11 cellular contexts compared by ENCODE assay signal in the genomic region with DNA sequence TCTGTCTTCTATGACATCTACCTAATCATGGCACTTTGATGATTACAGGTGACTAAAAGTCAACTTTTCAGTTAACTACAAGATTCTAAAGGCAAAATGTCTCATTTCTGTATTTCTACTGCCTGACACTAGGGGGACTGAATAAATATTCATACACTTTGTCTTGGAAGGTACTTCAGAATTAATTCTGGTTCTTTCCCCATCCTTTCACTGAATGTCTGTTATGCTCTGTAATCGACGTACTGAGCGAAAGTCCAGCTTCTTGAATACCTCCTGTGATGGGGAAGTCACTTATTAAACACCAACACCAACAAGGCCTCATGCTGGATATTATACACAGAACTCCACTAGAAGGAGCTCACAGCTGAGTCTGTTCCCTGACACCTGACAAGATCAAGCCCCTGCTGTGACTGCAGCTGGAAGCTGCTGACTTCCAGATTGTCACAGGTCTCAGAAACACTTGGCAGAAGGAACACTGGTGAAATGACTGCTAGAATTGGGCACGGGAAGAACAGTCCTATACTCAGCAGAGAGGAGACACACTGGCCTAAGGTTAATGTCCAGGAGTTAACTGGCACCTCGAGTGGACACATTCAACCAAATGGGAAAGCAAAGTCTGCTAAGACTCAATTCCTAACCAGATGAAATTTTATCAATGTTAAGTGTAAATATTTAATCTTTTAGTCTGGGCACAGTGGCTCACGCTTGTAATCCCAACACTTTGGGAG. TPM values are rescaled to one million over a fixed set of nuclear protein-coding genes. Genes with fewer than 3 reads are reported as not detected.
DNase-seq lines count a peak whose midpoint lies in the region; ATAC-seq and TF ChIP-seq lines count a peak whose summit lies in the region.
"Had no signal": no experiment of that assay in that cellular context is flagged by ENCODE, and none has a peak within 500 bp of the region (broad histone marks: within the 10 kb centered on the region; RNA-seq: fewer than 3 reads in every experiment).

No MANE protein-coding gene starts in this region.

- peaks cover 18% of the 10 kb centered on the region for H3K36me3 Mint-ChIP-seq in MCF 10A (ENCODE audit: insufficient read depth, unreplicated experiment)
- peaks cover 38% of the 10 kb centered on the region for H3K36me3 Mint-ChIP-seq in T-helper 2 cell treated with Interferon-gamma antibody and Interleukin-4, amounts not matched to agents 5 μg/mL and 100 μg/mL, for 36 hours (ENCODE audit: low read depth)

- H3K4me1 ChIP-seq in breast epithelium = no peaks in the 10 kb centered on the region
- no peaks in the 10 kb centered on the region for H3K4me1 ChIP-seq in testis

- POLR2A ChIA-PET in MCF 10A (lab: Yijun Ruan, JAX) = interaction anchor here (1.7 kb wide), 1 partner anchor 18 kb away, joined by 6 read pairs; no protein-coding TSS in a partner anchor
- POLR2A ChIA-PET in RWPE1 (lab: Yijun Ruan, JAX; ENCODE audit: low non-redundant PET) = no interaction called here

- CTCF ChIA-PET in MCF 10A (lab: Yijun Ruan, JAX) (interaction anchor here (0.6 to 2.7 kb wide), 16 partner anchors 11 to 1144 kb away, joined by 3 to 9 read pairs (median 3); no protein-coding TSS in a partner anchor), RWPE1 (lab: Yijun Ruan, JAX) (interaction anchor here (0.8 kb wide), 1 partner anchor 107 kb away, joined by 3 read pairs; no protein-coding TSS in a partner anchor)

- DNase-seq in MCF 10A (ENCODE audit: unreplicated experiment) (no peak), breast epithelium (ENCODE audit: low spot score in 2 of 2) (no peak), RWPE1 (ENCODE audit: low spot score) (peak; percentile 10), foreskin fibroblast (no peak), testis (no peak), EL (no peak)
- DNase-seq in T-helper 2 cell treated with Interferon-gamma antibody and Interleukin-4, amounts not matched to agents 5 μg/mL and 100 μg/mL, for 36 hours (ENCODE audit: low spot score) = no peak
- DNase-seq: dermis blood vessel endothelial cell; NK-92 treated with Interleukin-12 subunit alpha and Interleukin-12 subunit beta, amount 100 ng/mL, for 24 hours had no signal

- no peaks in the 10 kb centered on the region for H3K27me3 Mint-ChIP-seq in MCF 10A (ENCODE audit: insufficient read depth, unreplicated experiment)
- H3K27me3 Mint-ChIP-seq in T-helper 2 cell treated with Interferon-gamma antibody and Interleukin-4, amounts not matched to agents 5 μg/mL and 100 μg/mL, for 36 hours (ENCODE audit: low read depth) = no peaks in the 10 kb centered on the region
- H3K27me3 Mint-ChIP-seq: CD4-positive, CD25-positive, alpha-beta regulatory T cell had no signal

- H3K4me3 ChIP-seq in breast epithelium (no peak overlapping the region), foreskin fibroblast (ENCODE audit: low read depth in 1 of 2, low read length in 2 of 2) (no peak overlapping the region), testis (no peak overlapping the region)

- no peaks in the 10 kb centered on the region for H3K36me3 ChIP-seq in breast epithelium
- no peaks in the 10 kb centered on the region for H3K36me3 ChIP-seq in testis (ENCODE audit: low read depth, missing control alignments)

- BruUV-seq in MCF 10A (replicated peaks; lab: Mats Ljungman, UMichigan) = no TSS peak

- intact Hi-C loops in MCF 10A (cut with micrococcal nuclease) = no loop called here
- intact Hi-C loops in breast epithelium (cut with DNase I; ENCODE audit: low total_unique reads) = no loop called here
- intact Hi-C loops in testis (cut with DNase I; ENCODE audit: low total_unique reads) = no loop called here

- H3K27ac ChIP-seq in breast epithelium (no peak overlapping the region), RWPE1 (no peak overlapping the region), testis (no peak overlapping the region)

- TF ChIP-seq POLR2A in breast epithelium (IDR thresholded peaks at IDR 0.05) (no peak), testis (IDR thresholded peaks at IDR 0.05) (no peak)

- H3K9me3 ChIP-seq in breast epithelium (no peaks in the 10 kb centered on the region), testis (no peaks in the 10 kb centered on the region)

- ATAC-seq in GM21723 (IDR thresholded peaks at IDR 0.05; ENCODE audit: unreplicated experiment) = no peak

- H3K27me3 ChIP-seq in breast epithelium (no peaks in the 10 kb centered on the region), testis (no peaks in the 10 kb centered on the region)

- peak overlapping the region; percentile 8 for H3K27ac Mint-ChIP-seq in MCF 10A (ENCODE audit: low read depth, unreplicated experiment)
- no peak overlapping the region for H3K27ac Mint-ChIP-seq in T-helper 2 cell treated with Interferon-gamma antibody and Interleukin-4, amounts not matched to agents 5 μg/mL and 100 μg/mL, for 36 hours

- no peak overlapping the region for H3K4me3 Mint-ChIP-seq in MCF 10A (ENCODE audit: unreplicated experiment)
- no peak overlapping the region for H3K4me3 Mint-ChIP-seq in T-helper 2 cell treated with Interferon-gamma antibody and Interleukin-4, amounts not matched to agents 5 μg/mL and 100 μg/mL, for 36 hours
- H3K4me3 Mint-ChIP-seq: CD4-positive, CD25-positive, alpha-beta regulatory T cell had no signal

- H3K9me3 Mint-ChIP-seq in MCF 10A (ENCODE audit: unreplicated experiment) = no peaks in the 10 kb centered on the region
- no peaks in the 10 kb centered on the region for H3K9me3 Mint-ChIP-seq in T-helper 2 cell treated with Interferon-gamma antibody and Interleukin-4, amounts not matched to agents 5 μg/mL and 100 μg/mL, for 36 hours
- H3K9me3 Mint-ChIP-seq: CD4-positive, CD25-positive, alpha-beta regulatory T cell had no signal

- TF ChIP-seq CTCF in MCF 10A (IDR thresholded peaks at IDR 0.05; ENCODE audit: unreplicated experiment) = peak; percentile 42
- no peak for TF ChIP-seq CTCF in breast epithelium (IDR thresholded peaks at IDR 0.05)
- TF ChIP-seq CTCF in RWPE1 (conservative IDR thresholded peaks at IDR 0.05; ENCODE audit: low read depth) = peak; percentile 18; the same call in 1 of the 2 replicates
- peak; percentile 16 for TF ChIP-seq CTCF in foreskin fibroblast (IDR thresholded peaks at IDR 0.05; ENCODE audit: low read depth, low read length)
- TF ChIP-seq CTCF in testis (IDR thresholded peaks at IDR 0.05) = peak in 2 of 3 experiments; percentile 11 to 45

- WGBS in testis, 2 donors = 87 to 97% methylated on average over 6 of the region's 6 CpGs

- peaks cover 5% of the 10 kb centered on the region for H3K4me1 Mint-ChIP-seq in MCF 10A (ENCODE audit: insufficient read depth, unreplicated experiment)
- H3K4me1 Mint-ChIP-seq in T-helper 2 cell treated with Interferon-gamma antibody and Interleukin-4, amounts not matched to agents 5 μg/mL and 100 μg/mL, for 36 hours (ENCODE audit: low read depth) = peaks cover 7% of the 10 kb centered on the region

RNA-seq across cellular contexts. Expression of a gene that starts 31.9 kb away (rescaled TPM):
- 83.0 and 102 TPM in 2 replicates for total RNA-seq in MCF 10A (2022)
- total RNA-seq in breast epithelium = 10 to 100 TPM; 27.5 to 38.5 (median 31.5) TPM
- total RNA-seq in testis = 10 to 100 TPM; 63.7 to 84.1 TPM
- polyA plus RNA-seq in testis (ENCODE audit: insufficient read depth, low read depth, low replicate concordance) = 184 TPM

RNA-seq across cellular contexts. Expression of a gene that starts 32.2 kb away (rescaled TPM):
- total RNA-seq in MCF 10A (2022) = 29.5 and 38.4 TPM in 2 replicates
- total RNA-seq in breast epithelium = 1 to 10 TPM; 3.9 to 9.7 (median 8.2) TPM
- total RNA-seq in testis = 10 to 100 TPM; 11.5 to 39.1 TPM
- polyA plus RNA-seq in testis (ENCODE audit: insufficient read depth, low read depth, low replicate concordance) = 19.3 TPM

Comparison
In these comparisons a context has a peak if more than half of its experiments do, and no peak if none do; other contexts are left out.
1. CTCF ChIP-seq: peak in MCF 10A (single experiment), RWPE1 (single experiment), foreskin fibroblast (single experiment) and testis (2 of 3); none in breast epithelium (0 of 3).